3 cellular contexts compared by ENCODE assay signal in genomic region chr11:28703371-28703770, GRCh38.
TF ChIP-seq lines count a peak whose summit lies in the region.

No MANE protein-coding gene starts in this region.

TF ChIP-seq in SK-N-SH, 30 proteins besides CTCF, POLR2A, EP300 and RAD21 (continued from another document):
- TF ChIP-seq PBX3 (IDR thresholded peaks at IDR 0.05) (no peak), RFX5 (IDR thresholded peaks at IDR 0.05; ENCODE audit: low read length) (no peak), TAF1 (IDR thresholded peaks at IDR 0.05; ENCODE audit: borderline replicate concordance, low read depth, low read length) (no peak), MEF2A (IDR thresholded peaks at IDR 0.05; ENCODE audit: borderline replicate concordance, low read depth) (no peak), MXI1 (IDR thresholded peaks at IDR 0.05; ENCODE audit: low read depth, low read length) (no peak), ELF1 (IDR thresholded peaks at IDR 0.05) (no peak), SIN3A (IDR thresholded peaks at IDR 0.05; ENCODE audit: borderline replicate concordance, low read depth, low read length) (no peak), JUND (IDR thresholded peaks at IDR 0.05) (no peak), TCF12 (IDR thresholded peaks at IDR 0.05) (no peak)
- TF ChIP-seq, protein P1, sequence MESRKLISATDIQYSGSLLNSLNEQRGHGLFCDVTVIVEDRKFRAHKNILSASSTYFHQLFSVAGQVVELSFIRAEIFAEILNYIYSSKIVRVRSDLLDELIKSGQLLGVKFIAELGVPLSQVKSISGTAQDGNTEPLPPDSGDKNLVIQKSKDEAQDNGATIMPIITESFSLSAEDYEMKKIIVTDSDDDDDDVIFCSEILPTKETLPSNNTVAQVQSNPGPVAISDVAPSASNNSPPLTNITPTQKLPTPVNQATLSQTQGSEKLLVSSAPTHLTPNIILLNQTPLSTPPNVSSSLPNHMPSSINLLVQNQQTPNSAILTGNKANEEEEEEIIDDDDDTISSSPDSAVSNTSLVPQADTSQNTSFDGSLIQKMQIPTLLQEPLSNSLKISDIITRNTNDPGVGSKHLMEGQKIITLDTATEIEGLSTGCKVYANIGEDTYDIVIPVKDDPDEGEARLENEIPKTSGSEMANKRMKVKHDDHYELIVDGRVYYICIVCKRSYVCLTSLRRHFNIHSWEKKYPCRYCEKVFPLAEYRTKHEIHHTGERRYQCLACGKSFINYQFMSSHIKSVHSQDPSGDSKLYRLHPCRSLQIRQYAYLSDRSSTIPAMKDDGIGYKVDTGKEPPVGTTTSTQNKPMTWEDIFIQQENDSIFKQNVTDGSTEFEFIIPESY (IDR thresholded peaks at IDR 0.05; ENCODE audit: borderline replicate concordance, low read depth): no peak

TF ChIP-seq in SK-N-SH treated with all-trans-retinoic acid at 6 μM for 48 hours, 23 proteins besides CTCF, POLR2A, EP300 and RAD21 (continued from another document):
- TF ChIP-seq PATZ1 (CRISPR knock-in tag; IDR thresholded peaks at IDR 0.05; ENCODE audit: borderline replicate concordance) (no peak), ZNF8 (CRISPR knock-in tag; IDR thresholded peaks at IDR 0.05) (no peak), PPARA (CRISPR knock-in tag; IDR thresholded peaks at IDR 0.05; ENCODE audit: borderline replicate concordance) (no peak), CSDC2 (CRISPR knock-in tag; IDR thresholded peaks at IDR 0.05) (no peak), ISL1 (CRISPR knock-in tag; IDR thresholded peaks at IDR 0.05) (no peak), ZNF565 (CRISPR knock-in tag; conservative IDR thresholded peaks at IDR 0.05; ENCODE audit: low read depth) (no peak), ZNF70 (CRISPR knock-in tag; IDR thresholded peaks at IDR 0.05) (no peak), ESRRG (CRISPR knock-in tag; IDR thresholded peaks at IDR 0.05) (no peak), ARNTL (CRISPR knock-in tag; IDR thresholded peaks at IDR 0.05; ENCODE audit: borderline replicate concordance, low read depth) (no peak), POU6F1 (CRISPR knock-in tag; IDR thresholded peaks at IDR 0.05; ENCODE audit: borderline replicate concordance, low read depth) (no peak), RARB (CRISPR knock-in tag; IDR thresholded peaks at IDR 0.05) (no peak)
- TF ChIP-seq, protein P2, sequence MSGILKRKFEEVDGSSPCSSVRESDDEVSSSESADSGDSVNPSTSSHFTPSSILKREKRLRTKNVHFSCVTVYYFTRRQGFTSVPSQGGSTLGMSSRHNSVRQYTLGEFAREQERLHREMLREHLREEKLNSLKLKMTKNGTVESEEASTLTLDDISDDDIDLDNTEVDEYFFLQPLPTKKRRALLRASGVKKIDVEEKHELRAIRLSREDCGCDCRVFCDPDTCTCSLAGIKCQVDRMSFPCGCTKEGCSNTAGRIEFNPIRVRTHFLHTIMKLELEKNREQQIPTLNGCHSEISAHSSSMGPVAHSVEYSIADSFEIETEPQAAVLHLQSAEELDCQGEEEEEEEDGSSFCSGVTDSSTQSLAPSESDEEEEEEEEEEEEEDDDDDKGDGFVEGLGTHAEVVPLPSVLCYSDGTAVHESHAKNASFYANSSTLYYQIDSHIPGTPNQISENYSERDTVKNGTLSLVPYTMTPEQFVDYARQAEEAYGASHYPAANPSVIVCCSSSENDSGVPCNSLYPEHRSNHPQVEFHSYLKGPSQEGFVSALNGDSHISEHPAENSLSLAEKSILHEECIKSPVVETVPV (CRISPR knock-in tag; IDR thresholded peaks at IDR 0.05): no peak
- TF ChIP-seq, protein P3, sequence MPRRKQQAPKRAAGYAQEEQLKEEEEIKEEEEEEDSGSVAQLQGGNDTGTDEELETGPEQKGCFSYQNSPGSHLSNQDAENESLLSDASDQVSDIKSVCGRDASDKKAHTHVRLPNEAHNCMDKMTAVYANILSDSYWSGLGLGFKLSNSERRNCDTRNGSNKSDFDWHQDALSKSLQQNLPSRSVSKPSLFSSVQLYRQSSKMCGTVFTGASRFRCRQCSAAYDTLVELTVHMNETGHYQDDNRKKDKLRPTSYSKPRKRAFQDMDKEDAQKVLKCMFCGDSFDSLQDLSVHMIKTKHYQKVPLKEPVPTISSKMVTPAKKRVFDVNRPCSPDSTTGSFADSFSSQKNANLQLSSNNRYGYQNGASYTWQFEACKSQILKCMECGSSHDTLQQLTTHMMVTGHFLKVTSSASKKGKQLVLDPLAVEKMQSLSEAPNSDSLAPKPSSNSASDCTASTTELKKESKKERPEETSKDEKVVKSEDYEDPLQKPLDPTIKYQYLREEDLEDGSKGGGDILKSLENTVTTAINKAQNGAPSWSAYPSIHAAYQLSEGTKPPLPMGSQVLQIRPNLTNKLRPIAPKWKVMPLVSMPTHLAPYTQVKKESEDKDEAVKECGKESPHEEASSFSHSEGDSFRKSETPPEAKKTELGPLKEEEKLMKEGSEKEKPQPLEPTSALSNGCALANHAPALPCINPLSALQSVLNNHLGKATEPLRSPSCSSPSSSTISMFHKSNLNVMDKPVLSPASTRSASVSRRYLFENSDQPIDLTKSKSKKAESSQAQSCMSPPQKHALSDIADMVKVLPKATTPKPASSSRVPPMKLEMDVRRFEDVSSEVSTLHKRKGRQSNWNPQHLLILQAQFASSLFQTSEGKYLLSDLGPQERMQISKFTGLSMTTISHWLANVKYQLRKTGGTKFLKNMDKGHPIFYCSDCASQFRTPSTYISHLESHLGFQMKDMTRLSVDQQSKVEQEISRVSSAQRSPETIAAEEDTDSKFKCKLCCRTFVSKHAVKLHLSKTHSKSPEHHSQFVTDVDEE (CRISPR knock-in tag; IDR thresholded peaks at IDR 0.05): no peak
TF ChIP-seq in SK-N-SH treated with all-trans-retinoic acid at 6 μM for 48 hours: peak in this region for 0.

TF ChIP-seq in HCT116, 20 proteins besides CTCF, POLR2A, EP300 and RAD21 (continued from another document):
- no peak for TF ChIP-seq REST (IDR thresholded peaks at IDR 0.05; ENCODE audit: low read depth)
- TF ChIP-seq POLR2AphosphoS5 (IDR thresholded peaks at IDR 0.05; ENCODE audit: low read depth, low read length): no peak
- no peak for TF ChIP-seq FOSL1 (IDR thresholded peaks at IDR 0.05; ENCODE audit: low read depth)
- no peak for TF ChIP-seq YY1 (IDR thresholded peaks at IDR 0.05; ENCODE audit: extremely low read depth, insufficient replicate concordance, low read depth, low read length)
- no peak for TF ChIP-seq EZH2 (IDR thresholded peaks at IDR 0.05)
- TF ChIP-seq JUND (IDR thresholded peaks at IDR 0.05): no peak
- no peak for TF ChIP-seq CEBPB (IDR thresholded peaks at IDR 0.05; ENCODE audit: low read depth)
- TF ChIP-seq, protein P1 (IDR thresholded peaks at IDR 0.05; ENCODE audit: extremely low read depth, insufficient replicate concordance, low read length): no peak
- no peak for TF ChIP-seq SP1 (IDR thresholded peaks at IDR 0.05; ENCODE audit: low read depth)
- no peak for TF ChIP-seq CBX3 (IDR thresholded peaks at IDR 0.05; ENCODE audit: low read depth)
- no peak for TF ChIP-seq ZFX (IDR thresholded peaks at IDR 0.05)
- no peak for TF ChIP-seq ZNF274 (IDR thresholded peaks at IDR 0.05; ENCODE audit: low read depth, low read length)
- TF ChIP-seq, protein P4, sequence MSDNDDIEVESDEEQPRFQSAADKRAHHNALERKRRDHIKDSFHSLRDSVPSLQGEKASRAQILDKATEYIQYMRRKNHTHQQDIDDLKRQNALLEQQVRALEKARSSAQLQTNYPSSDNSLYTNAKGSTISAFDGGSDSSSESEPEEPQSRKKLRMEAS (IDR thresholded peaks at IDR 0.05): no peak
